ENCODE assay signal across 8 cellular contexts in genomic region chr9:100111235-100111634, GRCh38. TPM values are rescaled to one million over a fixed set of nuclear protein-coding genes. Genes with fewer than 3 reads are reported as not detected.
DNase-seq lines count a peak whose midpoint lies in the region; ATAC-seq and TF ChIP-seq lines count a peak whose summit lies in the region.

No MANE protein-coding gene starts in this region.

- no peaks in the 10 kb centered on the region for H3K27me3 Mint-ChIP-seq in nephron (ENCODE audit: low read depth)
- H3K27me3 Mint-ChIP-seq in activated T-cell treated with anti-CD3 and anti-CD28 coated beads, Interleukin-2, amount 50 U/mL, for 4 hours (ENCODE audit: low read depth), result no peaks in the 10 kb centered on the region
- H3K27me3 Mint-ChIP-seq in immature natural killer cell (ENCODE audit: low read depth in 3 of 3), result no peaks in the 10 kb centered on the region

- H3K9me3 Mint-ChIP-seq in nephron (no peaks in the 10 kb centered on the region), immature natural killer cell (no peaks in the 10 kb centered on the region)
- H3K9me3 Mint-ChIP-seq in activated T-cell treated with anti-CD3 and anti-CD28 coated beads, Interleukin-2, amount 50 U/mL, for 4 hours, result no peaks in the 10 kb centered on the region

- WGBS in esophagus, 2 donors, result 38% methylated on average over 4 of the region's 4 CpGs

- no peak for TF ChIP-seq CTCF in BJ (IDR thresholded peaks at IDR 0.05; ENCODE audit: insufficient read depth, low read depth, low read length)
- TF ChIP-seq CTCF in nephron (IDR thresholded peaks at IDR 0.05; ENCODE audit: unreplicated experiment in 3 of 3), result no peak

- peaks cover 27% of the 10 kb centered on the region for H3K36me3 Mint-ChIP-seq in nephron (ENCODE audit: low read depth)
- H3K36me3 Mint-ChIP-seq in activated T-cell treated with anti-CD3 and anti-CD28 coated beads, Interleukin-2, amount 50 U/mL, for 4 hours (ENCODE audit: insufficient read depth), result peaks cover 15% of the 10 kb centered on the region
- peaks cover 0 to 12% (median 4%) of the 10 kb centered on the region in 3 donors for H3K36me3 Mint-ChIP-seq in immature natural killer cell

- no peaks in the 10 kb centered on the region for H3K27me3 ChIP-seq in BJ (ENCODE audit: control insufficient read depth, insufficient read depth, low read length)
- H3K27me3 ChIP-seq in esophagus (ENCODE audit: control insufficient read depth in 1 of 2, insufficient read depth in 2 of 2, low read length in 2 of 2), result no peaks in the 10 kb centered on the region

- no peaks in the 10 kb centered on the region for H3K9me3 ChIP-seq in esophagus (ENCODE audit: control insufficient read depth in 2 of 2, insufficient read depth in 1 of 2, low read depth in 1 of 2, low read length in 1 of 2)

- no peak overlapping the region for H3K4me3 ChIP-seq in BJ (ENCODE audit: low read depth, low read length)
- no peak overlapping the region for H3K4me3 ChIP-seq in esophagus (ENCODE audit: low read depth in 1 of 2, low read length in 2 of 2)

- peak; percentile 88 for DNase-seq in BJ (ENCODE audit: low read depth)
- peak; percentile 34 for DNase-seq in NCI-H226
- no peak for DNase-seq in activated gamma-delta T cell treated with Interleukin-2 at 50 U/mL for 16 hours
- DNase-seq in activated T-cell treated with anti-CD3 and anti-CD28 coated beads, Interleukin-2, amount 50 U/mL, for 4 hours, result no peak
- DNase-seq in immature natural killer cell, result no peak

- H3K4me1 ChIP-seq in esophagus (ENCODE audit: control insufficient read depth in 2 of 2, insufficient read depth in 2 of 2, low read length in 1 of 2), result peaks cover 0 to 3% of the 10 kb centered on the region in 2 donors

- ATAC-seq in GM19328 (IDR thresholded peaks at IDR 0.05; ENCODE audit: unreplicated experiment), result no peak
- no peak for ATAC-seq in activated T-cell treated with anti-CD3 and anti-CD28 coated beads, Interleukin-2, amount 50 U/mL, for 4 hours

- POLR2A ChIA-PET in BJ (lab: Charles Lee), result interaction anchor here (0.6 kb wide), 1 partner anchor 8 kb away, joined by 3 read pairs; no protein-coding TSS in a partner anchor

- H3K4me3 Mint-ChIP-seq in nephron (peak overlapping the region in 1 of 3 experiments; percentile 53), immature natural killer cell (peak overlapping the region in 1 of 5 donors; percentile 30)
- no peak overlapping the region for H3K4me3 Mint-ChIP-seq in activated T-cell treated with anti-CD3 and anti-CD28 coated beads, Interleukin-2, amount 50 U/mL, for 4 hours

- H3K4me1 Mint-ChIP-seq in nephron, result peaks cover 16% of the 10 kb centered on the region
- peaks cover 11% of the 10 kb centered on the region for H3K4me1 Mint-ChIP-seq in activated T-cell treated with anti-CD3 and anti-CD28 coated beads, Interleukin-2, amount 50 U/mL, for 4 hours (ENCODE audit: low read depth)
- peaks cover 5 to 7% of the 10 kb centered on the region in 2 donors for H3K4me1 Mint-ChIP-seq in immature natural killer cell

- H3K27ac ChIP-seq in esophagus (ENCODE audit: low read depth in 2 of 2, low read length in 1 of 2), result peak overlapping the region; percentile 4 to 18

- H3K27ac Mint-ChIP-seq in nephron, result peak overlapping the region; percentile 3 to 53 (median 18)
- no peak overlapping the region for H3K27ac Mint-ChIP-seq in immature natural killer cell

- H3K36me3 ChIP-seq in BJ (ENCODE audit: control insufficient read depth, insufficient read depth, low read length) (no peaks in the 10 kb centered on the region; the same call in none of the 2 replicates), esophagus (ENCODE audit: control insufficient read depth in 2 of 2, insufficient read depth in 2 of 2, low read length in 1 of 2) (no peaks in the 10 kb centered on the region)

- CTCF ChIA-PET in BJ (lab: Yijun Ruan, JAX), result interaction anchor here (0.6 to 1.3 kb wide), 3 partner anchors 102 to 448 kb away, joined by 3 to 5 read pairs (median 4); no protein-coding TSS in a partner anchor

RNA-seq across cellular contexts. Expression of gene INVS, which starts 12.2 kb away (rescaled TPM):
- 9.7 and 16.1 TPM in 2 replicates for polyA plus RNA-seq in BJ (2011; rRNA removed)
- 13.3 and 14.5 TPM in 2 replicates for polyA minus RNA-seq in BJ (2011; rRNA and poly(A)+ RNA removed)
- 1 to 10 TPM; 3.2 to 3.3 TPM for polyA plus RNA-seq in esophagus
- total RNA-seq in activated T-cell treated with anti-CD3 and anti-CD28 coated beads, Interleukin-2, amount 50 U/mL, for 4 hours, result 10 to 100 TPM; 10.2 to 11.1 (median 10.4) TPM
- polyA plus RNA-seq in immature natural killer cell, result 10 to 100 TPM in 1 of 3 donors, 1 to 10 TPM in 2; 3.4 to 12.6 (median 4.9) TPM

RNA-seq across cellular contexts. Expression of gene ERP44, which starts 12.4 kb away (rescaled TPM):
- 9.8 and 21.8 TPM in 2 replicates for polyA plus RNA-seq in BJ (2011; rRNA removed)
- 4.1 and 4.6 TPM in 2 replicates for polyA minus RNA-seq in BJ (2011; rRNA and poly(A)+ RNA removed)
- polyA plus RNA-seq in esophagus, result 10 to 100 TPM; 14.3 to 16.3 TPM
- total RNA-seq in activated T-cell treated with anti-CD3 and anti-CD28 coated beads, Interleukin-2, amount 50 U/mL, for 4 hours, result 10 to 100 TPM; 14.5 to 16.5 (median 14.8) TPM
- polyA plus RNA-seq in immature natural killer cell, result 10 to 100 TPM; 42.0 to 53.4 (median 46.6) TPM

Comparison
In these comparisons a context has a peak if more than half of its experiments do, and no peak if none do; other contexts are left out.
1. DNase-seq: peak in BJ (single experiment) and NCI-H226 (single experiment); none in activated gamma-delta T cell treated with Interleukin-2 at 50 U/mL for 16 hours (single experiment), activated T-cell treated with anti-CD3 and anti-CD28 coated beads, Interleukin-2, amount 50 U/mL, for 4 hours (single experiment) and immature natural killer cell (0 of 3).
2. H3K27ac Mint-ChIP-seq: peak in nephron (3 of 3); none in immature natural killer cell (0 of 6).